8 cellular contexts compared by ENCODE assay signal in the genomic region with DNA sequence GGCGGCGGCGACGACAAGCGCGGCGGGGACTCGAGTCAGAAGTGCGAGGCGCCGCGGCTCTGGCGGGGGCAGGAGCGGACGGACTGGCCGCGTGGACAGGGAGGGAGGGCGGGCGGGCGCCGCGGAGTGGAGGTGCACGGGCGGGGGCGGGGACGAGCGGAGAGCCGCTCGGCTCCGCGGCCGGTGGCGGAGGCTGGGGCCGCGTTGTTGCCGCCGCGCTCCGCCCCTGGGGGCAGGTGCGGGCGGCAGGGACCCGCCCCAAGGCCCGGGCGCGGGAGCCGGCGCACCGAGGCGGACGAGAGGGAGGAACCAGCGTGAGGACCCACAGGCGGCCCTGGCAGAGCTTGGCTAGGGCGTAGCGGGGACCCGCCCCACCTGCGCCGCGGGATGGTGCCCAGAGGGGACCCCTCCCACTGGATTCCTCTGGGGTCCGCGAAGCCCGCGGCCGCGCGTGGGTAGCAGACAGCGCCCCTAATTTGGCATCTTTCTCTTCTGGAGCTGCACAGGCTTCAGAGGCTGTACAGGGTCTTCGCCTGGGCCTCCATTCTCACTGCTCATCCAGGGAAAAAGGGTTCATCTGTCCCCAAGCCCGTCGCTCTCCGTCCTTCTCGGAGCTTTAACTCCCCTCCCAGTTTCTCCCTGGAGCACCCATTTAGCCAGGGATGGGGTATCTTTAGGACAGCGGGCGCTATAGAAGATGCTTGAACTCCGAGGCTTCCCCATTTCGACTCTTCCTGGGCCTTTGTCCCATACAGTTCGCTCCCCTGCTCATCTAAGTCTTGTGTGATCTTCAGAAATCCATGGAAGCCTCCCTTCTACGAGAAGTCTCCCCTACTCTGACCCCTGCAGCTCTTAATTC. TPM values are rescaled to one million over a fixed set of nuclear protein-coding genes. Genes with fewer than 3 reads are reported as not detected.
DNase-seq lines count a peak whose midpoint lies in the region; ATAC-seq and TF ChIP-seq lines count a peak whose summit lies in the region.

A gene (minus strand): TSS at position 45 of the 859 bp plus-strand sequence.

- H3K4me3 ChIP-seq in RWPE2 (ENCODE audit: severe bottlenecking) (peak within 1 kb of the TSS; percentile 16), colonic mucosa (peak within 1 kb of the TSS; percentile 28), mesenchymal stem cell (ENCODE audit: insufficient read depth in 1 of 2, low read depth in 1 of 2, low read length in 2 of 2) (peak within 1 kb of the TSS; percentile 41 to 80), thymus (ENCODE audit: low read length) (peak within 1 kb of the TSS; percentile 54)

- no peak within 1 kb of the TSS for H2BK120ac ChIP-seq in mesenchymal stem cell (ENCODE audit: low read depth, low read length)

- H3K79me1 ChIP-seq in mesenchymal stem cell (replicated peaks; ENCODE audit: low read length, poor library complexity, severe bottlenecking) = peaks cover 12% of the 10 kb centered on the region

- H3K27ac ChIP-seq in RWPE2 (ENCODE audit: poor library complexity, severe bottlenecking) (no peak within 1 kb of the TSS), colonic mucosa (no peak within 1 kb of the TSS), mesenchymal stem cell (ENCODE audit: low read length, poor library complexity, severe bottlenecking) (no peak within 1 kb of the TSS), thymus (ENCODE audit: low read depth) (no peak within 1 kb of the TSS)

- H2AFZ ChIP-seq in mesenchymal stem cell (ENCODE audit: low read depth, low read length) = peak within 1 kb of the TSS; percentile 36

- 9% methylated on average over 64 of the region's 77 CpGs for WGBS in mesenchymal stem cell
- WGBS in thymus = 11% methylated on average over 75 of the region's 77 CpGs

- ATAC-seq in HG02759 (IDR thresholded peaks at IDR 0.05; ENCODE audit: unreplicated experiment) = peak; percentile 71
- no peak; the same call in 2 of the 3 replicates for ATAC-seq in RWPE2 (ENCODE audit: low read depth)
- no peak for ATAC-seq in GM21717 (IDR thresholded peaks at IDR 0.05; ENCODE audit: unreplicated experiment)

- no peaks in the 10 kb centered on the region for H3K9me3 ChIP-seq in RWPE2 (ENCODE audit: severe bottlenecking)
- H3K9me3 ChIP-seq in colonic mucosa = no peaks in the 10 kb centered on the region
- no peaks in the 10 kb centered on the region for H3K9me3 ChIP-seq in mesenchymal stem cell (ENCODE audit: control insufficient read depth, low read length)
- no peaks in the 10 kb centered on the region for H3K9me3 ChIP-seq in thymus (ENCODE audit: control insufficient read depth)

- TF ChIP-seq CTCF in GM10248 (IDR thresholded peaks at IDR 0.05; ENCODE audit: control extremely low read depth, extremely low read depth, low read depth, missing control alignments) (no peak), RWPE2 (IDR thresholded peaks at IDR 0.05; ENCODE audit: poor library complexity, severe bottlenecking) (no peak), colonic mucosa (IDR thresholded peaks at IDR 0.05) (no peak)

- H2BK12ac ChIP-seq in mesenchymal stem cell (ENCODE audit: low read length in 2 of 2) = no peak within 1 kb of the TSS

- H2BK15ac ChIP-seq in mesenchymal stem cell (ENCODE audit: low read depth, poor library complexity, severe bottlenecking) = no peak within 1 kb of the TSS

- no peak within 1 kb of the TSS for H4K91ac ChIP-seq in mesenchymal stem cell (ENCODE audit: low read length)

- CTCF ChIA-PET in GM10248 (lab: Yijun Ruan, JAX) = interaction anchor here (1.1 to 1.6 kb wide), 2 partner anchors 11 to 21 kb away, joined by 3 read pairs; no protein-coding TSS in a partner anchor

- H3K36me3 ChIP-seq in RWPE2 (ENCODE audit: low read depth) (no peaks in the 10 kb centered on the region), colonic mucosa (no peaks in the 10 kb centered on the region), mesenchymal stem cell (ENCODE audit: control insufficient read depth in 1 of 2, insufficient read depth in 2 of 2, low read depth in 1 of 2, low read length in 2 of 2) (no peaks in the 10 kb centered on the region), thymus (ENCODE audit: control insufficient read depth, insufficient read depth) (no peaks in the 10 kb centered on the region)

- no peak within 1 kb of the TSS for H3K18ac ChIP-seq in mesenchymal stem cell (ENCODE audit: low read depth in 1 of 2, low read length in 2 of 2)

- DNase-seq in GM10248 (ENCODE audit: extremely low spot score) (peak; percentile 55), RWPE2 (ENCODE audit: low spot score) (no peak), colonic mucosa (no peak), mesenchymal stem cell (no peak), Kasumi-1 (lab: John Stamatoyannopoulos, UW) (no peak)

- H3K27me3 ChIP-seq in RWPE2 (ENCODE audit: insufficient read depth, poor library complexity, severe bottlenecking) = peaks cover 88% of the 10 kb centered on the region
- H3K27me3 ChIP-seq in colonic mucosa = peaks cover 48% of the 10 kb centered on the region
- peaks cover 0 to 85% of the 10 kb centered on the region in 2 experiments for H3K27me3 ChIP-seq in mesenchymal stem cell (ENCODE audit: control insufficient read depth in 1 of 2, insufficient read depth in 1 of 2, low read length in 2 of 2)
- H3K27me3 ChIP-seq in thymus (ENCODE audit: control insufficient read depth, insufficient read depth) = peaks cover 54% of the 10 kb centered on the region

- no peak within 1 kb of the TSS for H3K23ac ChIP-seq in mesenchymal stem cell (ENCODE audit: low read length in 2 of 2)

- H3K14ac ChIP-seq in mesenchymal stem cell (ENCODE audit: low read length in 2 of 2) = no peak within 1 kb of the TSS

- intact Hi-C loops in colonic mucosa (cut with DNase I) = no loop called here

- no peak within 1 kb of the TSS for H3K9ac ChIP-seq in colonic mucosa (ENCODE audit: low read depth in 2 of 2, low read length in 2 of 2)
- no peak within 1 kb of the TSS for H3K9ac ChIP-seq in mesenchymal stem cell (ENCODE audit: low read length)

- H2BK5ac ChIP-seq in mesenchymal stem cell (ENCODE audit: low read depth, low read length, poor library complexity, severe bottlenecking) = no peak within 1 kb of the TSS

- peak within 1 kb of the TSS; percentile 85 for H3K4me2 ChIP-seq in mesenchymal stem cell (ENCODE audit: low read length, poor library complexity, severe bottlenecking)

- no peak within 1 kb of the TSS for H4K8ac ChIP-seq in mesenchymal stem cell (ENCODE audit: low read length)

- no peak within 1 kb of the TSS for H3K4ac ChIP-seq in mesenchymal stem cell (ENCODE audit: low read depth in 1 of 2, low read length in 2 of 2)

- POLR2A ChIA-PET in GM10248 (lab: Yijun Ruan, JAX) = no interaction called here

- H3K4me1 ChIP-seq in RWPE2 (ENCODE audit: insufficient read depth, poor library complexity, severe bottlenecking) (no peaks in the 10 kb centered on the region), colonic mucosa (peaks cover 9% of the 10 kb centered on the region), mesenchymal stem cell (ENCODE audit: control insufficient read depth, insufficient read depth, low read depth, low read length) (peaks cover 14% of the 10 kb centered on the region), thymus (ENCODE audit: control insufficient read depth, insufficient read depth, low read length) (peaks cover 21% of the 10 kb centered on the region)

- H2AK5ac ChIP-seq in mesenchymal stem cell (ENCODE audit: low read length, severe bottlenecking) = peak within 1 kb of the TSS; percentile 2

RNA-seq across cellular contexts. Expression of the gene that starts here (rescaled TPM):
- under 1 TPM in 1 of 2 donors, not detected in 1; 0.29 TPM for total RNA-seq in colonic mucosa
- 0.07 TPM for polyA plus RNA-seq in mesenchymal stem cell (2013, experiment 1 of 2)
- polyA plus RNA-seq in mesenchymal stem cell (2013, experiment 2 of 2) = 0.05 TPM
- polyA plus RNA-seq in thymus = 5.0 TPM
